ENCODE assay signal across 1 cellular context in genomic region chrX:2387614-2388239, GRCh38.
TF ChIP-seq lines count a peak whose summit lies in the region.

No MANE protein-coding gene starts in this region.

TF ChIP-seq in HCT116, 20 proteins besides CTCF, POLR2A, EP300 and RAD21 (continued from another document):
- TF ChIP-seq ZBTB33 (IDR thresholded peaks at IDR 0.05; ENCODE audit: extremely low read depth, insufficient replicate concordance, low read length) (no peak), ZNF274 (IDR thresholded peaks at IDR 0.05; ENCODE audit: low read depth, low read length) (no peak), ATF3 (IDR thresholded peaks at IDR 0.05) (no peak), EGR1 (IDR thresholded peaks at IDR 0.05; ENCODE audit: low read depth) (no peak), CEBPB (IDR thresholded peaks at IDR 0.05; ENCODE audit: low read depth) (no peak), MAX (IDR thresholded peaks at IDR 0.05) (no peak), YY1 (IDR thresholded peaks at IDR 0.05; ENCODE audit: extremely low read depth, insufficient replicate concordance, low read depth, low read length) (no peak), EZH2phosphoT487 (IDR thresholded peaks at IDR 0.05; ENCODE audit: borderline replicate concordance) (no peak)
